In genomic region chr1:156815851-156816536, GRCh38 we compare ENCODE assay signal across 2 cellular contexts.
TF ChIP-seq lines count a peak whose summit lies in the region.

No MANE protein-coding gene starts in this region.

TF ChIP-seq in IMR-90, 13 proteins besides CTCF, POLR2A, EP300 and RAD21:
- TF ChIP-seq FOS (IDR thresholded peaks at IDR 0.05; ENCODE audit: low read depth, low read length) (no peak), NFE2L2 (IDR thresholded peaks at IDR 0.05; ENCODE audit: low read depth, low read length) (no peak), MXI1 (IDR thresholded peaks at IDR 0.05; ENCODE audit: borderline replicate concordance, low read depth, low read length) (no peak)

TF ChIP-seq in WTC11, 78 proteins besides CTCF, POLR2A, EP300 and RAD21:
- TF ChIP-seq ZNF138 (CRISPR knock-in tag; conservative IDR thresholded peaks at IDR 0.05), result no peak
- 0 out of 2 replicates have a peak, but pooled peaks have one; percentile 1 for TF ChIP-seq PRDM15 (CRISPR knock-in tag; IDR thresholded peaks at IDR 0.05)
